8 cellular contexts compared by ENCODE assay signal in genomic region chr19:49676136-49676689, GRCh38. TPM values are rescaled to one million over a fixed set of nuclear protein-coding genes. Genes with fewer than 3 reads are reported as not detected.
DNase-seq lines count a peak whose midpoint lies in the region; ATAC-seq and TF ChIP-seq lines count a peak whose summit lies in the region.

No MANE protein-coding gene starts in this region.

- in situ Hi-C loops in KBM-7 (cut with MboI; ENCODE audit: low pct_unique_long_range_greater_than_20kb, low sequenced_read_pairs), result no loop called here

- peak overlapping the region; percentile 93 for H3K27ac ChIP-seq in C4-2B
- H3K27ac ChIP-seq in angular gyrus (ENCODE audit: low read depth, low read length), result peak overlapping the region; percentile 95
- H3K27ac ChIP-seq in right cardiac atrium (ENCODE audit: low read length), result peak overlapping the region; percentile 95

- 2% methylated on average over 22 of the region's 22 CpGs for WGBS in right cardiac atrium

- TF ChIP-seq CTCF in C4-2B (conservative IDR thresholded peaks at IDR 0.05), result no peak

- H3K4me3 ChIP-seq in right cardiac atrium (ENCODE audit: low read length), result peak overlapping the region; percentile 21

- H3K27me3 ChIP-seq in right cardiac atrium (ENCODE audit: control insufficient read depth, insufficient read depth), result no peaks in the 10 kb centered on the region

- no peaks in the 10 kb centered on the region for H3K4me1 ChIP-seq in right cardiac atrium (ENCODE audit: control insufficient read depth, insufficient read depth, low read length)

- DNase-seq in NOMO-1 (lab: John Stamatoyannopoulos, UW; ENCODE audit: unreplicated experiment in 2 of 2), result peak; percentile 82 to 87
- peak; percentile 88 to 92 (median 91) for DNase-seq in right cardiac atrium
- peak; percentile 98 for DNase-seq in retina
- DNase-seq in KBM-7, result no peak

- H3K9me3 ChIP-seq in right cardiac atrium (ENCODE audit: control insufficient read depth, low read length), result no peaks in the 10 kb centered on the region

- intact Hi-C loops in right cardiac atrium (cut with DNase I), result loop anchor here in 2 of 4 donors (10.0 kb wide), 2 partner anchors 81 to 91 kb away; partner anchors contain the start of genes NOSIP (in 1 of the 2), PRR12 (in 1 of the 2) and PRRG2 (in 1 of the 2)

- peak; percentile 2 for ATAC-seq in GM18858 (IDR thresholded peaks at IDR 0.05; ENCODE audit: unreplicated experiment)
- ATAC-seq in HG03571 (IDR thresholded peaks at IDR 0.05; ENCODE audit: unreplicated experiment), result peak; percentile 19
- peak; percentile 54 to 55 for ATAC-seq in right cardiac atrium

RNA-seq across cellular contexts. Expression of gene PRMT1, which starts 0.9 kb away (rescaled TPM):
- total RNA-seq in right cardiac atrium, result 100 to 1,000 TPM; 117 to 131 (median 125) TPM
- polyA plus RNA-seq in right cardiac atrium, result 154 TPM

RNA-seq across cellular contexts. Expression of gene BCL2L12, which starts 10.5 kb away (rescaled TPM):
- 10 to 100 TPM in 3 of 4 donors, 1 to 10 TPM in 1; 8.6 to 14.0 (median 12.4) TPM for total RNA-seq in right cardiac atrium
- 15.1 TPM for polyA plus RNA-seq in right cardiac atrium

RNA-seq across cellular contexts. Expression of gene IRF3, which starts 10.6 kb away (rescaled TPM):
- 10 to 100 TPM; 34.1 to 58.0 (median 40.7) TPM for total RNA-seq in right cardiac atrium
- polyA plus RNA-seq in right cardiac atrium, result 39.6 TPM

RNA-seq across cellular contexts. Expression of gene ADM5, which starts 13.2 kb away (rescaled TPM):
- under 1 TPM; 0.28 to 0.82 (median 0.44) TPM for total RNA-seq in right cardiac atrium
- 0.52 TPM for polyA plus RNA-seq in right cardiac atrium

RNA-seq across cellular contexts. Expression of gene CPT1C, which starts 14.7 kb away (rescaled TPM):
- 1 to 10 TPM; 4.8 to 8.5 (median 5.7) TPM for total RNA-seq in right cardiac atrium
- 4.5 TPM for polyA plus RNA-seq in right cardiac atrium

Comparison
In these comparisons a context has a peak if more than half of its experiments do, and no peak if none do; other contexts are left out.
1. ATAC-seq: peak in every context shown above with its lines; median percentile 54 in right cardiac atrium; 19 in HG03571; 2 in GM18858.